8 cellular contexts compared by ENCODE assay signal in genomic region chr16:79770244-79771064, GRCh38.
DNase-seq lines count a peak whose midpoint lies in the region; ATAC-seq and TF ChIP-seq lines count a peak whose summit lies in the region.

No MANE protein-coding gene starts in this region.

- H2AFZ ChIP-seq in mesenchymal stem cell (ENCODE audit: low read depth, low read length), result peak overlapping the region; percentile 79

- peaks cover 4% of the 10 kb centered on the region for H3K4me1 ChIP-seq in endodermal cell (ENCODE audit: control insufficient read depth, insufficient read depth, low read length)
- peaks cover 12% of the 10 kb centered on the region for H3K4me1 ChIP-seq in mesenchymal stem cell (ENCODE audit: control insufficient read depth, insufficient read depth, low read depth, low read length)

- H3K27me3 ChIP-seq in endodermal cell (ENCODE audit: control insufficient read depth, insufficient read depth, low read length, poor library complexity, severe bottlenecking), result peaks cover 28% of the 10 kb centered on the region
- no peaks in the 10 kb centered on the region for H3K27me3 ChIP-seq in mesenchymal stem cell (ENCODE audit: control insufficient read depth in 1 of 2, insufficient read depth in 1 of 2, low read length in 2 of 2)

- no peaks in the 10 kb centered on the region for H3K36me3 ChIP-seq in endodermal cell (ENCODE audit: control insufficient read depth, insufficient read depth, low read length)
- no peaks in the 10 kb centered on the region for H3K36me3 ChIP-seq in mesenchymal stem cell (ENCODE audit: control insufficient read depth in 1 of 2, insufficient read depth in 2 of 2, low read depth in 1 of 2, low read length in 2 of 2)

- DNase-seq in AG09309 (ENCODE audit: low read depth) (peak; percentile 27), NCI-H526 (lab: John Stamatoyannopoulos, UW) (peak; percentile 79 to 87), endodermal cell (peak; percentile 95), mesenchymal stem cell (peak; percentile 91)
- peak; percentile 80 for DNase-seq in activated CD8-positive, alpha-beta memory T cell treated with anti-CD3 and anti-CD28 coated beads, Interleukin-2, amount 10 ng/mL, durations not matched to agents 7 days and 5 days
- DNase-seq in stimulated activated CD4-positive, alpha-beta T cell treated with anti-CD3 and anti-CD28 coated beads, TNF-alpha, amount 100 ng/mL, for 4 hours (ENCODE audit: low read depth in 3 of 3), result peak; percentile 21 to 36 (median 24)

- CTCF ChIA-PET in activated CD8-positive, alpha-beta memory T cell treated with anti-CD3 and anti-CD28 coated beads, Interleukin-2, amount 10 ng/mL, durations not matched to agents 7 days and 5 days (lab: Charles Lee), result interaction anchor here (0.6 to 1.0 kb wide), 3 partner anchors 10 to 169 kb away, joined by 3 to 6 read pairs (median 3); no protein-coding TSS in a partner anchor

- H3K27ac Mint-ChIP-seq in activated CD8-positive, alpha-beta memory T cell treated with anti-CD3 and anti-CD28 coated beads, Interleukin-2, amount 10 ng/mL, durations not matched to agents 7 days and 5 days, result peak overlapping the region; percentile 54
- peak overlapping the region; percentile 93 for H3K27ac Mint-ChIP-seq in endodermal cell

- ATAC-seq in GM19043 (IDR thresholded peaks at IDR 0.05; ENCODE audit: low read depth, unreplicated experiment), result peak; percentile 98
- peak; percentile 98 for ATAC-seq in HG03354 (IDR thresholded peaks at IDR 0.05; ENCODE audit: poor library complexity, severe bottlenecking, unreplicated experiment)
- ATAC-seq in activated CD8-positive, alpha-beta memory T cell treated with anti-CD3 and anti-CD28 coated beads, Interleukin-2, amount 10 ng/mL, durations not matched to agents 7 days and 5 days, result peak; percentile 100

- H2BK12ac ChIP-seq in mesenchymal stem cell (ENCODE audit: low read length in 2 of 2), result peak overlapping the region in 1 of 2 experiments; percentile 69

- peak overlapping the region; percentile 26 for H2BK15ac ChIP-seq in mesenchymal stem cell (ENCODE audit: low read depth, poor library complexity, severe bottlenecking)

- H2BK5ac ChIP-seq in mesenchymal stem cell (ENCODE audit: low read depth, low read length, poor library complexity, severe bottlenecking), result peak overlapping the region; percentile 54

- TF ChIP-seq CTCF in AG09309 (IDR thresholded peaks at IDR 0.05; ENCODE audit: control insufficient read depth, insufficient read depth, low read depth, low read length, missing control alignments), result no peak
- peak; percentile 28 for TF ChIP-seq CTCF in endodermal cell (conservative IDR thresholded peaks at IDR 0.05)

- H3K9ac ChIP-seq in endodermal cell (ENCODE audit: extremely low read depth, low read length, poor library complexity, severe bottlenecking) (no peak overlapping the region), mesenchymal stem cell (ENCODE audit: low read length) (peak overlapping the region; percentile 86)

- H4K91ac ChIP-seq in mesenchymal stem cell (ENCODE audit: low read length), result peak overlapping the region; percentile 90

- no peaks in the 10 kb centered on the region for H3K79me1 ChIP-seq in mesenchymal stem cell (replicated peaks; ENCODE audit: low read length, poor library complexity, severe bottlenecking)

- H4K8ac ChIP-seq in mesenchymal stem cell (ENCODE audit: low read length), result peak overlapping the region; percentile 100

- H3K4me3 ChIP-seq in AG09309 (ENCODE audit: control insufficient read depth, low read depth, low read length) (peak overlapping the region; percentile 67), endodermal cell (ENCODE audit: low read length) (peak overlapping the region; percentile 80), mesenchymal stem cell (ENCODE audit: insufficient read depth in 1 of 2, low read depth in 1 of 2, low read length in 2 of 2) (peak overlapping the region; percentile 71 to 87)

- H3K18ac ChIP-seq in mesenchymal stem cell (ENCODE audit: low read depth in 1 of 2, low read length in 2 of 2), result peak overlapping the region; percentile 91 to 94

- H3K9me3 Mint-ChIP-seq in activated CD8-positive, alpha-beta memory T cell treated with anti-CD3 and anti-CD28 coated beads, Interleukin-2, amount 10 ng/mL, durations not matched to agents 7 days and 5 days (ENCODE audit: low read depth), result no peaks in the 10 kb centered on the region
- H3K9me3 Mint-ChIP-seq in endodermal cell, result no peaks in the 10 kb centered on the region

- no peak overlapping the region for H2AK5ac ChIP-seq in mesenchymal stem cell (ENCODE audit: low read length, severe bottlenecking)

- peak overlapping the region; percentile 29 for H2BK120ac ChIP-seq in mesenchymal stem cell (ENCODE audit: low read depth, low read length)

- peak overlapping the region in 1 of 2 experiments; percentile 19 for H3K4ac ChIP-seq in mesenchymal stem cell (ENCODE audit: low read depth in 1 of 2, low read length in 2 of 2)

- H3K4me2 ChIP-seq in mesenchymal stem cell (ENCODE audit: low read length, poor library complexity, severe bottlenecking), result peak overlapping the region; percentile 64

- H3K9me3 ChIP-seq in endodermal cell (ENCODE audit: control insufficient read depth, low read length), result no peaks in the 10 kb centered on the region
- no peaks in the 10 kb centered on the region for H3K9me3 ChIP-seq in mesenchymal stem cell (ENCODE audit: control insufficient read depth, low read length)

- 2 to 3% methylated on average over 12 to 53 of the region's 59 CpGs for WGBS in endodermal cell (ENCODE audit: insufficient coverage in 1 of 2, insufficient read length in 1 of 2), 2 experiments
- under 1% methylated on average over 41 of the region's 59 CpGs for WGBS in mesenchymal stem cell

- H3K4me3 Mint-ChIP-seq in activated CD8-positive, alpha-beta memory T cell treated with anti-CD3 and anti-CD28 coated beads, Interleukin-2, amount 10 ng/mL, durations not matched to agents 7 days and 5 days, result peak overlapping the region; percentile 75
- peak overlapping the region; percentile 65 for H3K4me3 Mint-ChIP-seq in endodermal cell

- H3K27ac ChIP-seq in endodermal cell (ENCODE audit: low read depth, low read length) (no peak overlapping the region), mesenchymal stem cell (ENCODE audit: low read length, poor library complexity, severe bottlenecking) (peak overlapping the region; percentile 17)

- peaks cover 53% of the 10 kb centered on the region for H3K27me3 Mint-ChIP-seq in activated CD8-positive, alpha-beta memory T cell treated with anti-CD3 and anti-CD28 coated beads, Interleukin-2, amount 10 ng/mL, durations not matched to agents 7 days and 5 days
- H3K27me3 Mint-ChIP-seq in endodermal cell (ENCODE audit: insufficient read depth), result peaks cover 12% of the 10 kb centered on the region

- no peak overlapping the region for H3K23ac ChIP-seq in mesenchymal stem cell (ENCODE audit: low read length in 2 of 2)

- peak overlapping the region in 1 of 2 experiments; percentile 83 for H3K14ac ChIP-seq in mesenchymal stem cell (ENCODE audit: low read length in 2 of 2)

- H3K4me1 Mint-ChIP-seq in activated CD8-positive, alpha-beta memory T cell treated with anti-CD3 and anti-CD28 coated beads, Interleukin-2, amount 10 ng/mL, durations not matched to agents 7 days and 5 days, result peaks cover 10% of the 10 kb centered on the region
- H3K4me1 Mint-ChIP-seq in endodermal cell, result peaks cover 37% of the 10 kb centered on the region

- no peaks in the 10 kb centered on the region for H3K36me3 Mint-ChIP-seq in activated CD8-positive, alpha-beta memory T cell treated with anti-CD3 and anti-CD28 coated beads, Interleukin-2, amount 10 ng/mL, durations not matched to agents 7 days and 5 days
- H3K36me3 Mint-ChIP-seq in endodermal cell (ENCODE audit: low read depth), result no peaks in the 10 kb centered on the region

Comparison
In these comparisons a context has a peak if more than half of its experiments do, and no peak if none do; other contexts are left out.
1. DNase-seq: peak in every context shown above with its lines; median percentile 95 in endodermal cell; 91 in mesenchymal stem cell; 83 in NCI-H526; 80 in activated CD8-positive, alpha-beta memory T cell treated with anti-CD3 and anti-CD28 coated beads, Interleukin-2, amount 10 ng/mL, durations not matched to agents 7 days and 5 days; 27 in AG09309; 24 in stimulated activated CD4-positive, alpha-beta T cell treated with anti-CD3 and anti-CD28 coated beads, TNF-alpha, amount 100 ng/mL, for 4 hours.